21 cellular contexts compared by ENCODE assay signal in genomic region chrX:136112781-136113180, GRCh38. TPM values are rescaled to one million over a fixed set of nuclear protein-coding genes. Genes with fewer than 3 reads are reported as not detected.
DNase-seq lines count a peak whose midpoint lies in the region; ATAC-seq, FAIRE-seq and TF ChIP-seq lines count a peak whose summit lies in the region.
"Had no signal": no experiment of that assay in that cellular context is flagged by ENCODE, and none has a peak within 500 bp of the region (broad histone marks: within the 10 kb centered on the region; RNA-seq: fewer than 3 reads in every experiment).

No MANE protein-coding gene starts in this region.

- peaks cover 0 to 1% (median 0%) of the 10 kb centered on the region in 3 donors for H3K4me1 Mint-ChIP-seq in T-cell
- H3K4me1 Mint-ChIP-seq: CD4-positive, CD25-positive, alpha-beta regulatory T cell; IgD-negative memory B cell had no signal

- no peaks in the 10 kb centered on the region for H3K4me1 ChIP-seq in esophagus squamous epithelium
- peaks cover 0 to 54% (median 6%) of the 10 kb centered on the region in 4 donors for H3K4me1 ChIP-seq in tibial artery
- H3K4me1 ChIP-seq: BE2C, SJSA1 had no signal

- no peak overlapping the region for H3K4me3 Mint-ChIP-seq in T-cell
- H3K4me3 Mint-ChIP-seq: CD4-positive, CD25-positive, alpha-beta regulatory T cell; IgD-negative memory B cell had no signal

- ATAC-seq in T-cell (replicated peaks in 1 of 4) (no peak), GM18867 (IDR thresholded peaks at IDR 0.05; ENCODE audit: unreplicated experiment) (no peak)
- ATAC-seq: GM12878, Right ventricle myocardium inferior had no signal

- DNase-seq in GM19239 (ENCODE audit: insufficient read length, low spot score) = no peak
- no peak for DNase-seq in esophagus squamous epithelium (lab: John Stamatoyannopoulos, UW)
- DNase-seq in iris pigment epithelial cell (ENCODE audit: low read depth) = peak; percentile 18
- DNase-seq in tibial artery = no peak
- no peak for DNase-seq in Kasumi-1 (lab: John Stamatoyannopoulos, UW)
- no peak for DNase-seq in T-cell
- DNase-seq: BE2C; CD4-positive, CD25-positive, alpha-beta regulatory T cell; Karpas-422; NCI-H1694 treated with DMSO at 0.1 percent for 48 hours; NCI-H2081 treated with DMSO at 0.1 percent for 48 hours; NCI-H2171 treated with DMSO at 0.1 percent for 48 hours; NCI-H524 treated with DMSO at 0.1 percent for 48 hours; NCI-H82; OCI-M1 had no signal

- H3K9me3 Mint-ChIP-seq in T-cell = no peaks in the 10 kb centered on the region

- peak; percentile 61 for FAIRE-seq in GM19239 (lab: Jason Lieb, UNC)
- FAIRE-seq: A204.1, GM12878 had no signal

- H3K36me3 Mint-ChIP-seq in T-cell = no peaks in the 10 kb centered on the region
- H3K36me3 Mint-ChIP-seq: CD4-positive, CD25-positive, alpha-beta regulatory T cell had no signal

- H3K27ac ChIP-seq in esophagus squamous epithelium (peak overlapping the region in 3 of 4 donors; percentile 34 to 68 (median 57)), tibial artery (peak overlapping the region; percentile 59 to 75)
- H3K27ac ChIP-seq: SJSA1 had no signal

- no peak for TF ChIP-seq POLR2A in esophagus squamous epithelium (IDR thresholded peaks at IDR 0.05)

- H3K9me3 ChIP-seq in esophagus squamous epithelium = no peaks in the 10 kb centered on the region
- no peaks in the 10 kb centered on the region for H3K9me3 ChIP-seq in tibial artery
- H3K9me3 ChIP-seq: BE2C, SJSA1 had no signal

- no peak overlapping the region for H3K27ac Mint-ChIP-seq in T-cell
- H3K27ac Mint-ChIP-seq: CD4-positive, CD25-positive, alpha-beta regulatory T cell; IgD-negative memory B cell had no signal

- H3K27me3 Mint-ChIP-seq in T-cell = peaks cover 0 to 3% of the 10 kb centered on the region in 2 donors

- TF ChIP-seq CTCF in esophagus squamous epithelium (IDR thresholded peaks at IDR 0.05) (no peak), tibial artery (IDR thresholded peaks at IDR 0.05) (no peak)

- POLR2A ChIA-PET in T-cell (lab: Charles Lee) = no interaction called here

- intact Hi-C loops in esophagus squamous epithelium (cut with DNase I) (no loop called here), tibial artery (cut with DNase I; ENCODE audit: low total_unique reads) (no loop called here)

- H3K36me3 ChIP-seq in esophagus squamous epithelium = no peaks in the 10 kb centered on the region
- H3K36me3 ChIP-seq in tibial artery = no peaks in the 10 kb centered on the region
- H3K36me3 ChIP-seq: BE2C, SJSA1 had no signal

- H3K4me3 ChIP-seq in esophagus squamous epithelium (no peak overlapping the region), tibial artery (no peak overlapping the region)
- H3K4me3 ChIP-seq: GM12878, SJSA1 had no signal

- CTCF ChIA-PET in T-cell (lab: Charles Lee) = interaction anchor here (0.5 to 1.0 kb wide), 2 partner anchors 16 to 111 kb away, joined by 3 to 5 read pairs; no protein-coding TSS in a partner anchor

- no peaks in the 10 kb centered on the region for H3K27me3 ChIP-seq in esophagus squamous epithelium
- H3K27me3 ChIP-seq in tibial artery = no peaks in the 10 kb centered on the region
- H3K27me3 ChIP-seq: BE2C, SJSA1 had no signal

RNA-seq across cellular contexts. Expression of gene FHL1, which starts 34.6 kb away (rescaled TPM):
- total RNA-seq in esophagus squamous epithelium = 100 to 1,000 TPM in 2 of 4 donors, 10 to 100 TPM in 2; 17.1 to 509 (median 70.4) TPM
- 10 to 100 TPM; 14.1 to 32.8 (median 26.0) TPM for total RNA-seq in T-cell
